Comparison of ENCODE assay signal across 1 cellular context in the genomic region with DNA sequence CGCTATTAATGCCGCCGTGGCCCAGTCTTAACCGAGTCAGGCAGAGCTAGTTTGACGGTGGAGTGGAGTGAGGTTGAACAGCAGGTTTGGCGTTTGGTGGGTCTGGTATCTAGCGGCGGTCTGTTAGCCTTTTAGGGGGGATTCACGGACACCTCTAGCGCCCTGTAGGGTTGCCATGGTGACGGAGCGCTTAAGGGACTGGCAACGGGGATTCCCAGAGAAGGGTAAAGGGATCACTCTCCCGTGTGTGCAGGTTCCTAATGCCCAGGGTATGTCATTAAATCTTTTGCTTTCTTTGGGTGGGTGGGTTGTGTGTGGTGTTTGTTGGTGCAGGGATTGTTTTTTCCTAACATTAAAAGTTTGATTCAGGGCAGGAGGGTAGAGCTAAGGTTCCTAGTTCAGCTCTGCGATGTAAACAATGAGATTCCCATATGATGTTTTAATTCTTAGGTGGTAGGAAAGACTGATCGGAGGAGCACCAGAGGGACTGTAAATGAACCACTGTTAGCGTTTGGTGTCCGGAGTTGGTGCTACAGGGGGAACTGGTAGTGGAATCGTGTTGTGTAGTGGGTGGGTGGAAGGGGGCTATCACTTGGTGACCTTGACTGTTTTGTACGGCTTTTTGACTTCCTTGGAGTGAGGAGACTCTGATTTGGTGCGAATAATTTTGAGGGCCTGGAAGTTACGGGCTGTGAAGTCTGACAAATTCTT.
TF ChIP-seq lines count a peak whose summit lies in the region.

No MANE protein-coding gene starts in this region.

TF ChIP-seq in HCT116, 20 proteins besides CTCF, POLR2A, EP300 and RAD21 (continued from another document):
- TF ChIP-seq ZNF274 (IDR thresholded peaks at IDR 0.05; ENCODE audit: low read depth, low read length) (no peak), POLR2AphosphoS5 (IDR thresholded peaks at IDR 0.05; ENCODE audit: low read depth, low read length) (peak; percentile 8; the same call in 1 of the 2 replicates), EZH2phosphoT487 (IDR thresholded peaks at IDR 0.05; ENCODE audit: borderline replicate concordance) (no peak), CBX3 (IDR thresholded peaks at IDR 0.05; ENCODE audit: low read depth) (no peak)
- TF ChIP-seq, protein P1, sequence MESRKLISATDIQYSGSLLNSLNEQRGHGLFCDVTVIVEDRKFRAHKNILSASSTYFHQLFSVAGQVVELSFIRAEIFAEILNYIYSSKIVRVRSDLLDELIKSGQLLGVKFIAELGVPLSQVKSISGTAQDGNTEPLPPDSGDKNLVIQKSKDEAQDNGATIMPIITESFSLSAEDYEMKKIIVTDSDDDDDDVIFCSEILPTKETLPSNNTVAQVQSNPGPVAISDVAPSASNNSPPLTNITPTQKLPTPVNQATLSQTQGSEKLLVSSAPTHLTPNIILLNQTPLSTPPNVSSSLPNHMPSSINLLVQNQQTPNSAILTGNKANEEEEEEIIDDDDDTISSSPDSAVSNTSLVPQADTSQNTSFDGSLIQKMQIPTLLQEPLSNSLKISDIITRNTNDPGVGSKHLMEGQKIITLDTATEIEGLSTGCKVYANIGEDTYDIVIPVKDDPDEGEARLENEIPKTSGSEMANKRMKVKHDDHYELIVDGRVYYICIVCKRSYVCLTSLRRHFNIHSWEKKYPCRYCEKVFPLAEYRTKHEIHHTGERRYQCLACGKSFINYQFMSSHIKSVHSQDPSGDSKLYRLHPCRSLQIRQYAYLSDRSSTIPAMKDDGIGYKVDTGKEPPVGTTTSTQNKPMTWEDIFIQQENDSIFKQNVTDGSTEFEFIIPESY (IDR thresholded peaks at IDR 0.05; ENCODE audit: extremely low read depth, insufficient replicate concordance, low read length) = no peak
